9 cellular contexts compared by ENCODE assay signal in the genomic region with DNA sequence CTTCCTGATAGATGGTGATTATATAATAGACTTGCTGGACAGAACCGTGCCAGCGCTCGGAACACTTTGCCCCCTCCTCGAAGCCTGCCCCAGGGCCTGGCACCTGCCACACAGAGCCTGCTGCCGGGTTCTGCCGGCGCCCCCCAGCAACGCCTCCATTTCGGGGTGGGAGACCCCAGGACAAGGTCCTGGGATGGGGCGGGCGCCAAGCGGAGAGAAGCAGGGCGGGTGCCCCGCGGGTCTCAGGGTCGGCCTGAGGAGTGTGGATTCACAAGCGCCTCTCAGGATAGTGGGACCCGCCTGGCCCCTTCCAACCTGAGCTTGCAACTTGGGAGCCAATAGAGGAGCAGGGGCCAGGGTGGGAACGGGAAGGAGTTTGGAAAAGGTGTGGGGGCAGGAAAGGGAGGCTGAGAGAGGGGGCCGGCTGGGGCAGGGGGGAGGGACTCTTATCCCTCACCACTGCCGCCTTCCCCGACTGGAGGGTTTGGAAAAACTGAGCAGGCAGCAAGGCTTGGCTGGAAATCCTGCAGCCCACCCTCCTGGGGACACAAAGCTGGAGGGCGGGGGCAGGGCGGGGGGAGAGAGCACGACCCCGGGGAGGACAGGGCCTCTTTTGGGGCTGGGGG. TPM values are rescaled to one million over a fixed set of nuclear protein-coding genes. Genes with fewer than 3 reads are reported as not detected.
DNase-seq lines count a peak whose midpoint lies in the region; ATAC-seq and TF ChIP-seq lines count a peak whose summit lies in the region.
"Had no signal": no experiment of that assay in that cellular context is flagged by ENCODE, and none has a peak within 500 bp of the region (broad histone marks: within the 10 kb centered on the region; RNA-seq: fewer than 3 reads in every experiment).

No MANE protein-coding gene starts in this region.

- H3K36me3 ChIP-seq in GM23338 (ENCODE audit: insufficient read depth) (no peaks in the 10 kb centered on the region), adipocyte (ENCODE audit: control insufficient read depth, insufficient read depth, low read length, severe bottlenecking) (no peaks in the 10 kb centered on the region), left ventricle myocardium inferior (no peaks in the 10 kb centered on the region), psoas muscle (ENCODE audit: insufficient read depth in 1 of 2, low read depth in 1 of 2) (no peaks in the 10 kb centered on the region)

- peak overlapping the region; percentile 82 for H3K9ac ChIP-seq in adipocyte (ENCODE audit: low read length)

- H3K27ac ChIP-seq in C4-2B (peak overlapping the region; percentile 98), GM23338 (ENCODE audit: low read depth) (peak overlapping the region; percentile 82; the same call in 1 of the 2 replicates), left ventricle myocardium inferior (replicated peaks) (peak overlapping the region; percentile 100), psoas muscle (peak overlapping the region; percentile 91)

- H3K4me1 Mint-ChIP-seq in GM23338: peaks cover 46% of the 10 kb centered on the region

- 0 to 1% (median 1%) methylated on average over 20 to 26 of the region's 26 CpGs for WGBS in psoas muscle, 3 donors

- no peaks in the 10 kb centered on the region for H3K9me3 ChIP-seq in adipocyte (ENCODE audit: control insufficient read depth, low read length)
- H3K9me3 ChIP-seq in left ventricle myocardium inferior (replicated peaks): no peaks in the 10 kb centered on the region
- no peaks in the 10 kb centered on the region for H3K9me3 ChIP-seq in psoas muscle

- H3K27me3 ChIP-seq in GM23338 (ENCODE audit: insufficient read depth) (peaks cover 13% of the 10 kb centered on the region), adipocyte (replicated peaks; ENCODE audit: control insufficient read depth, insufficient read depth, low read length) (no peaks in the 10 kb centered on the region), left ventricle myocardium inferior (ENCODE audit: low read depth) (no peaks in the 10 kb centered on the region), psoas muscle (ENCODE audit: insufficient read depth in 3 of 3, low read length in 2 of 3) (no peaks in the 10 kb centered on the region)

- no peaks in the 10 kb centered on the region for H3K9me3 Mint-ChIP-seq in GM23338

- peaks cover 3% of the 10 kb centered on the region; the same call in 1 of the 3 replicates for H3K36me3 Mint-ChIP-seq in GM23338 (ENCODE audit: low read depth)

- peaks cover 14% of the 10 kb centered on the region for H3K79me2 ChIP-seq in GM23338 (replicated peaks; ENCODE audit: insufficient read depth)

- DNase-seq in GM23338 (ENCODE audit: low spot score) (peak; percentile 80), NOMO-1 treated with DMSO at 0.1 percent for 48 hours (lab: John Stamatoyannopoulos, UW; ENCODE audit: unreplicated experiment) (peak; percentile 48), adipocyte (ENCODE audit: low read depth) (peak; percentile 79), left ventricle myocardium inferior (peak; percentile 69), psoas muscle (peak in 1 of 2 donors; percentile 59)
- no peak for DNase-seq in central memory CD4-positive, alpha-beta T cell

- H4K20me1 ChIP-seq in GM23338 (replicated peaks; ENCODE audit: insufficient read depth): peaks cover 7% of the 10 kb centered on the region

- no peaks in the 10 kb centered on the region for H3K9me2 ChIP-seq in GM23338 (ENCODE audit: insufficient read depth)

- peak; percentile 14 for ATAC-seq in GM23338
- ATAC-seq in psoas muscle: peak; percentile 22 to 58 (median 31)
- ATAC-seq in HG02642 (IDR thresholded peaks at IDR 0.05; ENCODE audit: poor library complexity, unreplicated experiment): no peak

- H3K27me3 Mint-ChIP-seq in GM23338 (ENCODE audit: insufficient read depth, low read depth, poor library complexity): peaks cover 25% of the 10 kb centered on the region

- peak overlapping the region; percentile 99 for H3K4me3 ChIP-seq in GM23338
- H3K4me3 ChIP-seq in adipocyte (ENCODE audit: low read length): peak overlapping the region; percentile 88
- peak overlapping the region; percentile 90 for H3K4me3 ChIP-seq in left ventricle myocardium inferior
- peak overlapping the region; percentile 79 for H3K4me3 ChIP-seq in psoas muscle

- no peak for TF ChIP-seq CTCF in C4-2B (conservative IDR thresholded peaks at IDR 0.05)
- TF ChIP-seq CTCF in GM23338 (conservative IDR thresholded peaks at IDR 0.05; ENCODE audit: low read depth in 2 of 2): no peak
- TF ChIP-seq CTCF in left ventricle myocardium inferior (IDR thresholded peaks at IDR 0.05; ENCODE audit: borderline replicate concordance): peak; percentile 15
- TF ChIP-seq CTCF in psoas muscle (IDR thresholded peaks at IDR 0.05): no peak

- peak overlapping the region; percentile 97; the same call in 1 of the 2 replicates for H3K27ac Mint-ChIP-seq in GM23338

- intact Hi-C loops in left ventricle myocardium inferior (cut with micrococcal nuclease) (no loop called here), psoas muscle (cut with DNase I) (loop anchor here (1.0 to 5.0 kb wide), 3 partner anchors 22 to 137 kb away; a partner anchor contains a TSS)

- H3F3A ChIP-seq in GM23338 (replicated peaks; ENCODE audit: low read depth): peaks cover under 1% of the 10 kb centered on the region; the same call in 1 of the 2 replicates

- H3K4me1 ChIP-seq in GM23338 (ENCODE audit: insufficient read depth) (peaks cover 32% of the 10 kb centered on the region), adipocyte (ENCODE audit: control insufficient read depth, insufficient read depth, low read length) (peaks cover 27% of the 10 kb centered on the region), left ventricle myocardium inferior (peaks cover 74% of the 10 kb centered on the region), psoas muscle (peaks cover 22% of the 10 kb centered on the region)

- peak overlapping the region; percentile 97 for H3K4me2 ChIP-seq in GM23338

- peak overlapping the region; percentile 94 for H3K4me3 Mint-ChIP-seq in GM23338

- H2AFZ ChIP-seq in GM23338: 0 out of 2 replicates have a peak overlapping the region, but pooled peaks have one; percentile 80

TF ChIP-seq in GM23338, 12 proteins besides CTCF, POLR2A, EP300 and RAD21 (continues in another document):
- TF ChIP-seq, protein P1, sequence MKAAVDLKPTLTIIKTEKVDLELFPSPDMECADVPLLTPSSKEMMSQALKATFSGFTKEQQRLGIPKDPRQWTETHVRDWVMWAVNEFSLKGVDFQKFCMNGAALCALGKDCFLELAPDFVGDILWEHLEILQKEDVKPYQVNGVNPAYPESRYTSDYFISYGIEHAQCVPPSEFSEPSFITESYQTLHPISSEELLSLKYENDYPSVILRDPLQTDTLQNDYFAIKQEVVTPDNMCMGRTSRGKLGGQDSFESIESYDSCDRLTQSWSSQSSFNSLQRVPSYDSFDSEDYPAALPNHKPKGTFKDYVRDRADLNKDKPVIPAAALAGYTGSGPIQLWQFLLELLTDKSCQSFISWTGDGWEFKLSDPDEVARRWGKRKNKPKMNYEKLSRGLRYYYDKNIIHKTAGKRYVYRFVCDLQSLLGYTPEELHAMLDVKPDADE (IDR thresholded peaks at IDR 0.05): no peak

RNA-seq across cellular contexts. Expression of a gene that starts 3.3 kb away (rescaled TPM):
- 24.1 and 35.1 TPM in 2 replicates for total RNA-seq in GM23338 (2014; rRNA removed; shearing (Covaris generic))
- polyA plus RNA-seq in GM23338 (2016; fragmentation: Nextera tagmentation; extraction: Ambion mirVana): 15.9 and 23.6 TPM in 2 replicates
- total RNA-seq in left ventricle myocardium inferior: 43.8 TPM
- 100 to 1,000 TPM in 1 of 4 donors, 10 to 100 TPM in 3; 52.4 to 124 (median 68.0) TPM for total RNA-seq in psoas muscle
- polyA plus RNA-seq in psoas muscle: 10 to 100 TPM in 1 of 3 donors, 1 to 10 TPM in 2; 8.1 to 31.2 (median 8.6) TPM

RNA-seq across cellular contexts. Expression of a gene that starts 27.1 kb away (rescaled TPM):
- total RNA-seq in GM23338 (2014; rRNA removed; shearing (Covaris generic)): not detected in 2 replicates
- polyA plus RNA-seq in GM23338 (2016; fragmentation: Nextera tagmentation; extraction: Ambion mirVana): 0.74 and 1.4 TPM in 2 replicates
- not detected for total RNA-seq in left ventricle myocardium inferior
- not detected for total RNA-seq in psoas muscle
- polyA plus RNA-seq in psoas muscle: under 1 TPM in 1 of 3 donors, not detected in 2; 0.23 TPM
- total RNA-seq: T-helper 1 cell treated with Interleukin-12 subunit alpha and Interleukin-12 subunit beta and Interleukin-4 antibody, amounts not matched to agents 30 ng/mL and 1 ng/mL, for 36 hours had no signal

RNA-seq across cellular contexts. Expression of a gene that starts 42.6 kb away (rescaled TPM):
- total RNA-seq in GM23338 (2014; rRNA removed; shearing (Covaris generic)): not detected in 2 replicates
- polyA plus RNA-seq in GM23338 (2016; fragmentation: Nextera tagmentation; extraction: Ambion mirVana) (not detected in 2 replicates), psoas muscle (not detected)
- total RNA-seq in left ventricle myocardium inferior (not detected), psoas muscle (not detected)
- total RNA-seq: T-helper 1 cell treated with Interleukin-12 subunit alpha and Interleukin-12 subunit beta and Interleukin-4 antibody, amounts not matched to agents 30 ng/mL and 1 ng/mL, for 36 hours had no signal

RNA-seq across cellular contexts. Expression of a gene that starts 45.3 kb away (rescaled TPM):
- total RNA-seq in GM23338 (2014; rRNA removed; shearing (Covaris generic)): not detected in 2 replicates
- polyA plus RNA-seq in GM23338 (2016; fragmentation: Nextera tagmentation; extraction: Ambion mirVana): 0.18 and 0.96 TPM in 2 replicates
- total RNA-seq in left ventricle myocardium inferior: not detected
- under 1 TPM in 1 of 4 donors, not detected in 3; 0.17 TPM for total RNA-seq in psoas muscle
- polyA plus RNA-seq in psoas muscle: under 1 TPM; 0.14 to 0.25 (median 0.21) TPM
